In genomic region chr10:90879062-90879461, GRCh38 we compare ENCODE assay signal across 19 cellular contexts. TPM values are rescaled to one million over a fixed set of nuclear protein-coding genes. Genes with fewer than 3 reads are reported as not detected.
DNase-seq lines count a peak whose midpoint lies in the region; ATAC-seq and TF ChIP-seq lines count a peak whose summit lies in the region.
"Had no signal": no experiment of that assay in that cellular context is flagged by ENCODE, and none has a peak within 500 bp of the region (broad histone marks: within the 10 kb centered on the region; RNA-seq: fewer than 3 reads in every experiment).

No MANE protein-coding gene starts in this region.

- in situ Hi-C loops in transverse colon (cut with MboI; ENCODE audit: low pct_ligation_motif_present in 1 of 4, low pct_unique_long_range_greater_than_20kb in 1 of 4, low sequenced_read_pairs in 3 of 4): loop anchor here in 1 of 4 donors (25.0 kb wide), 1 partner anchor 383 kb away; no protein-coding TSS in a partner anchor

- TF ChIP-seq EP300 in transverse colon (IDR thresholded peaks at IDR 0.05; ENCODE audit: low read depth): no peak

- peaks cover 0 to 34% (median 3%) of the 10 kb centered on the region in 4 donors for H3K36me3 ChIP-seq in transverse colon

- DNase-seq in activated T-cell treated with anti-CD3 and anti-CD28 coated beads, Interleukin-2, amount 50 U/mL, for 24 hours: no peak
- no peak for DNase-seq in activated T-cell treated with anti-CD3 and anti-CD28 coated beads, Interleukin-2, amount 50 U/mL, for 1 hour
- no peak for DNase-seq in activated naive CD4-positive, alpha-beta T cell treated with anti-CD3 and anti-CD28 coated beads, Interleukin-2, amount 50 U/mL, for 72 hours (ENCODE audit: low spot score in 2 of 2)
- DNase-seq in activated naive CD4-positive, alpha-beta T cell treated with anti-CD3 and anti-CD28 coated beads, Interleukin-2, amount 50 U/mL, for 16 hours: no peak
- DNase-seq in activated T-helper 1 cell treated with anti-CD3 and anti-CD28 coated beads, Interleukin-12 subunit alpha, Interleukin-12 subunit beta, Interleukin-2, Interleukin-4 antibody, amounts not matched to agents 30 ng/mL and 10 ng/mL and 1 ng/mL, durations not matched to agents 14 hours and 24 hours and 36 hours (ENCODE audit: low spot score): no peak
- DNase-seq in SHP77 (lab: John Stamatoyannopoulos, UW) (no peak), transverse colon (no peak)
- DNase-seq: C1 segment of cervical spinal cord; Calu3; CD4-positive, alpha-beta memory T cell; COR-L47; DMS53; DMS79 treated with DMSO at 0.1 percent for 48 hours; GF-D8; HFFc6 had no signal

- no peak overlapping the region for H3K4me3 ChIP-seq in transverse colon
- H3K4me3 ChIP-seq: GM23338, HAP-1 had no signal

- H3K4me1 Mint-ChIP-seq in activated T-cell treated with anti-CD3 and anti-CD28 coated beads, Interleukin-2, amount 50 U/mL, for 24 hours (ENCODE audit: low read depth): peaks cover 21% of the 10 kb centered on the region
- H3K4me1 Mint-ChIP-seq in activated T-helper 1 cell treated with anti-CD3 and anti-CD28 coated beads, Interleukin-12 subunit alpha, Interleukin-12 subunit beta, Interleukin-2, Interleukin-4 antibody, amounts not matched to agents 30 ng/mL and 10 ng/mL and 1 ng/mL, durations not matched to agents 14 hours and 24 hours and 36 hours (ENCODE audit: low read depth): peaks cover 18% of the 10 kb centered on the region
- H3K4me1 Mint-ChIP-seq: GM23338 had no signal

- TF ChIP-seq CTCF in transverse colon (IDR thresholded peaks at IDR 0.05): no peak

- TF ChIP-seq POLR2A in transverse colon (IDR thresholded peaks at IDR 0.05): no peak

- intact Hi-C loops in activated T-helper 1 cell treated with anti-CD3 and anti-CD28 coated beads, Interleukin-12 subunit alpha, Interleukin-12 subunit beta, Interleukin-2, Interleukin-4 antibody, amounts not matched to agents 30 ng/mL and 10 ng/mL and 1 ng/mL, durations not matched to agents 14 hours and 24 hours and 36 hours (cut with micrococcal nuclease): loop anchor here (1.0 to 10.0 kb wide), 4 partner anchors 916 to 1806 kb away; partner anchors contain the start of genes FGFBP3, HHEX, PANK1 and TNKS2
- intact Hi-C loops in transverse colon (cut with DNase I; ENCODE audit: low total_unique reads): no loop called here

- H3K4me1 ChIP-seq in transverse colon: peaks cover 0 to 1% (median 0%) of the 10 kb centered on the region in 4 donors
- H3K4me1 ChIP-seq: HAP-1 had no signal

- WGBS in transverse colon (ENCODE audit: low coverage in 1 of 2), 2 donors: 85 to 93% methylated on average over 2 of the region's 2 CpGs

- H3K4me3 Mint-ChIP-seq in activated T-cell treated with anti-CD3 and anti-CD28 coated beads, Interleukin-2, amount 50 U/mL, for 24 hours: no peak overlapping the region
- no peak overlapping the region for H3K4me3 Mint-ChIP-seq in activated T-helper 1 cell treated with anti-CD3 and anti-CD28 coated beads, Interleukin-12 subunit alpha, Interleukin-12 subunit beta, Interleukin-2, Interleukin-4 antibody, amounts not matched to agents 30 ng/mL and 10 ng/mL and 1 ng/mL, durations not matched to agents 14 hours and 24 hours and 36 hours
- H3K4me3 Mint-ChIP-seq: CD4-positive, alpha-beta memory T cell; GM23338; HFFc6 had no signal

- H3K27ac ChIP-seq in transverse colon: no peak overlapping the region

- H3K9me3 ChIP-seq in transverse colon: no peaks in the 10 kb centered on the region
- H3K9me3 ChIP-seq: HAP-1 had no signal

- peak overlapping the region; percentile 24 for H3K27ac Mint-ChIP-seq in activated T-cell treated with anti-CD3 and anti-CD28 coated beads, Interleukin-2, amount 50 U/mL, for 24 hours
- peak overlapping the region in 1 of 2 donors; percentile 2 for H3K27ac Mint-ChIP-seq in activated naive CD4-positive, alpha-beta T cell treated with anti-CD3 and anti-CD28 coated beads, Interleukin-2, amount 50 U/mL, for 72 hours
- peak overlapping the region; percentile 32 for H3K27ac Mint-ChIP-seq in activated T-helper 1 cell treated with anti-CD3 and anti-CD28 coated beads, Interleukin-12 subunit alpha, Interleukin-12 subunit beta, Interleukin-2, Interleukin-4 antibody, amounts not matched to agents 30 ng/mL and 10 ng/mL and 1 ng/mL, durations not matched to agents 14 hours and 24 hours and 36 hours
- H3K27ac Mint-ChIP-seq: GM23338, HFFc6 had no signal

- H3K27me3 Mint-ChIP-seq in activated T-cell treated with anti-CD3 and anti-CD28 coated beads, Interleukin-2, amount 50 U/mL, for 24 hours: no peaks in the 10 kb centered on the region
- no peaks in the 10 kb centered on the region for H3K27me3 Mint-ChIP-seq in activated T-helper 1 cell treated with anti-CD3 and anti-CD28 coated beads, Interleukin-12 subunit alpha, Interleukin-12 subunit beta, Interleukin-2, Interleukin-4 antibody, amounts not matched to agents 30 ng/mL and 10 ng/mL and 1 ng/mL, durations not matched to agents 14 hours and 24 hours and 36 hours (ENCODE audit: insufficient read depth)
- H3K27me3 Mint-ChIP-seq: CD4-positive, alpha-beta memory T cell had no signal

- no peaks in the 10 kb centered on the region for H3K9me3 Mint-ChIP-seq in activated T-cell treated with anti-CD3 and anti-CD28 coated beads, Interleukin-2, amount 50 U/mL, for 24 hours
- no peaks in the 10 kb centered on the region for H3K9me3 Mint-ChIP-seq in activated naive CD4-positive, alpha-beta T cell treated with anti-CD3 and anti-CD28 coated beads, Interleukin-2, amount 50 U/mL, for 72 hours
- H3K9me3 Mint-ChIP-seq in activated T-helper 1 cell treated with anti-CD3 and anti-CD28 coated beads, Interleukin-12 subunit alpha, Interleukin-12 subunit beta, Interleukin-2, Interleukin-4 antibody, amounts not matched to agents 30 ng/mL and 10 ng/mL and 1 ng/mL, durations not matched to agents 14 hours and 24 hours and 36 hours: no peaks in the 10 kb centered on the region
- H3K9me3 Mint-ChIP-seq: GM23338, HFFc6 had no signal

- H3K27me3 ChIP-seq in transverse colon: no peaks in the 10 kb centered on the region

- H3K36me3 Mint-ChIP-seq in activated T-cell treated with anti-CD3 and anti-CD28 coated beads, Interleukin-2, amount 50 U/mL, for 24 hours (ENCODE audit: low read depth): peaks cover 92% of the 10 kb centered on the region
- peaks cover 9 to 40% of the 10 kb centered on the region in 2 donors for H3K36me3 Mint-ChIP-seq in activated naive CD4-positive, alpha-beta T cell treated with anti-CD3 and anti-CD28 coated beads, Interleukin-2, amount 50 U/mL, for 72 hours
- H3K36me3 Mint-ChIP-seq in activated T-helper 1 cell treated with anti-CD3 and anti-CD28 coated beads, Interleukin-12 subunit alpha, Interleukin-12 subunit beta, Interleukin-2, Interleukin-4 antibody, amounts not matched to agents 30 ng/mL and 10 ng/mL and 1 ng/mL, durations not matched to agents 14 hours and 24 hours and 36 hours (ENCODE audit: low read depth): peaks cover 28% of the 10 kb centered on the region

- ATAC-seq in activated naive CD4-positive, alpha-beta T cell treated with anti-CD3 and anti-CD28 coated beads, Interleukin-2, amount 50 U/mL, for 72 hours: peak; percentile 16 to 79
- ATAC-seq: GM23338 had no signal

RNA-seq across cellular contexts. Expression of gene RPP30, which starts 7.3 kb away (rescaled TPM):
- total RNA-seq in activated naive CD4-positive, alpha-beta T cell treated with anti-CD3 and anti-CD28 coated beads, Interleukin-2, amount 50 U/mL, for 72 hours: 100 to 1,000 TPM; 106 to 126 TPM
- total RNA-seq in activated T-helper 1 cell treated with anti-CD3 and anti-CD28 coated beads, Interleukin-12 subunit alpha, Interleukin-12 subunit beta, Interleukin-2, Interleukin-4 antibody, amounts not matched to agents 30 ng/mL and 10 ng/mL and 1 ng/mL, durations not matched to agents 14 hours and 24 hours and 36 hours: 78.3 and 80.4 TPM in 2 replicates
- total RNA-seq in transverse colon: 10 to 100 TPM in 3 of 4 donors, 1 to 10 TPM in 1; 4.6 to 48.3 (median 18.7) TPM

RNA-seq across cellular contexts. Expression of gene HTR7, which starts 21.2 kb away (rescaled TPM):
- under 1 TPM in 1 of 2 donors, not detected in 1; 0.18 TPM for total RNA-seq in activated naive CD4-positive, alpha-beta T cell treated with anti-CD3 and anti-CD28 coated beads, Interleukin-2, amount 50 U/mL, for 72 hours
- total RNA-seq in activated T-helper 1 cell treated with anti-CD3 and anti-CD28 coated beads, Interleukin-12 subunit alpha, Interleukin-12 subunit beta, Interleukin-2, Interleukin-4 antibody, amounts not matched to agents 30 ng/mL and 10 ng/mL and 1 ng/mL, durations not matched to agents 14 hours and 24 hours and 36 hours: not detected in 2 replicates
- 1 to 10 TPM in 1 of 4 donors, under 1 TPM in 1, not detected in 2; 0.55 to 1.3 TPM for total RNA-seq in transverse colon
- total RNA-seq: A673; CD4-positive, alpha-beta memory T cell; G401 had no signal

RNA-seq across cellular contexts. Expression of gene ANKRD1, which starts 41.8 kb away (rescaled TPM):
- total RNA-seq in activated naive CD4-positive, alpha-beta T cell treated with anti-CD3 and anti-CD28 coated beads, Interleukin-2, amount 50 U/mL, for 72 hours: not detected
- not detected in 2 replicates for total RNA-seq in activated T-helper 1 cell treated with anti-CD3 and anti-CD28 coated beads, Interleukin-12 subunit alpha, Interleukin-12 subunit beta, Interleukin-2, Interleukin-4 antibody, amounts not matched to agents 30 ng/mL and 10 ng/mL and 1 ng/mL, durations not matched to agents 14 hours and 24 hours and 36 hours
- not detected for total RNA-seq in transverse colon
- total RNA-seq: A673; CD4-positive, alpha-beta memory T cell; GM23338 had no signal
